Comparison of ENCODE assay signal across 8 cellular contexts in genomic region chr4:177047070-177047850, GRCh38.
A peak's percentile ranks its signal among the peaks of the same experiment; 100 is the strongest.
DNase-seq lines count a peak whose midpoint lies in the region; ATAC-seq lines count a peak whose summit lies in the region.

No MANE protein-coding gene starts in this region.

- ATAC-seq in GM18519 (IDR thresholded peaks at IDR 0.05; ENCODE audit: low FRiP score, unreplicated experiment) (peak; percentile 81), HG02973 (IDR thresholded peaks at IDR 0.05; ENCODE audit: unreplicated experiment) (peak; percentile 85)

- DNase-seq in Ammon's horn (ENCODE audit: low spot score): peak; percentile 81
- peak; percentile 9 for DNase-seq in NCI-H1694 treated with DMSO at 0.1 percent for 48 hours (lab: John Stamatoyannopoulos, UW)
- peak; percentile 24 to 29 for DNase-seq in activated CD4-positive, alpha-beta T cell treated with anti-CD3 and anti-CD28 coated beads for 4 hours
- DNase-seq in effector CD4-positive, alpha-beta T cell: peak; percentile 26
- peak; percentile 45 for DNase-seq in middle frontal gyrus (ENCODE audit: extremely low spot score, low spot score)
- peak in 5 of 6 experiments; percentile 2 to 25 (median 11) for DNase-seq in stimulated activated naive CD4-positive, alpha-beta T cell (lab: John Stamatoyannopoulos, UW)

Comparison
In these comparisons a context has a peak if more than half of its experiments do, and no peak if none do; other contexts are left out.
1. Peak in every context shown above with its lines: DNase-seq and ATAC-seq.
2. DNase-seq: peak in every context shown above with its lines; median percentile 81 in Ammon's horn; 45 in middle frontal gyrus; 26 in activated CD4-positive, alpha-beta T cell treated with anti-CD3 and anti-CD28 coated beads for 4 hours; 26 in effector CD4-positive, alpha-beta T cell; 11 in stimulated activated naive CD4-positive, alpha-beta T cell; 9 in NCI-H1694 treated with DMSO at 0.1 percent for 48 hours.